ENCODE assay signal across 10 cellular contexts in the genomic region with DNA sequence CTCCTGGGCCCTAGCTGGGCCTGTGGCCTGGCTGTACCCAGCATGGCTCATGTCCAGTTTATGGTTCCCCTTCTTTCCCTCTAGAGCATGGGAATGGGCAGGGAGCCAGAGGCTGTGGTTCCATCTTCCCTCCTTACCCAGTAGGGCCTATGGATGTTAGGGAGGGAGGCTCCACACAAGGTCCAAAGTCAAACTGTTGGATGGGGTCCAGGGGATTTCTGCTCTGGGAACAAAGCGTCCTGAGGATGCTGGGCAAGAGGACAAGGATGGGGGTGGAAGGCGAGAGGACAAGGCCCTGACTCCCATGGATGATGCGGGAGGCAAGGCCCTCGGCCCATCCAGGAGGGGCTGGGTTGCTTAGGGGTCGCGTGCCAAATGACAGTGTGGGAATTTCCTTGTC. TPM values are rescaled to one million over a fixed set of nuclear protein-coding genes. Genes with fewer than 3 reads are reported as not detected.
DNase-seq lines count a peak whose midpoint lies in the region; ATAC-seq, FAIRE-seq and TF ChIP-seq lines count a peak whose summit lies in the region.
"Had no signal": no experiment of that assay in that cellular context is flagged by ENCODE, and none has a peak within 500 bp of the region (broad histone marks: within the 10 kb centered on the region; RNA-seq: fewer than 3 reads in every experiment).

No MANE protein-coding gene starts in this region.

- POLR2A ChIA-PET in A549 (lab: Yijun Ruan, JAX), result interaction anchor here (0.5 kb wide), 1 partner anchor 60 kb away, joined by 3 read pairs; no protein-coding TSS in a partner anchor

- no peaks in the 10 kb centered on the region for H3K27me3 ChIP-seq in trophoblast cell (ENCODE audit: insufficient read depth, low read length)

- H3K36me3 ChIP-seq in trophoblast cell (ENCODE audit: control insufficient read depth in 1 of 2, insufficient read depth in 2 of 2, low read length in 2 of 2), result peaks cover 58 to 60% of the 10 kb centered on the region in 2 experiments

- H3K4me3 ChIP-seq in A549, result no peak overlapping the region
- H3K4me3 ChIP-seq in astrocyte of the spinal cord (ENCODE audit: low read depth, low read length), result no peak overlapping the region
- no peak overlapping the region for H3K4me3 ChIP-seq in trophoblast cell (ENCODE audit: low read depth, low read length)

- H2BK120ac ChIP-seq in trophoblast cell (ENCODE audit: insufficient read depth, low read length, poor library complexity), result no peak overlapping the region

- peak overlapping the region; percentile 25 for H2AK5ac ChIP-seq in trophoblast cell (ENCODE audit: low read length)

- H3K9ac ChIP-seq in trophoblast cell (ENCODE audit: low read length), result no peak overlapping the region

- in situ Hi-C loops in astrocyte of the spinal cord (cut with HindIII; ENCODE audit: low sequenced_read_pairs), result no loop called here

- H3K18ac ChIP-seq in trophoblast cell (ENCODE audit: low read length), result peak overlapping the region; percentile 1

- no peak overlapping the region for H2BK5ac ChIP-seq in trophoblast cell (ENCODE audit: low read depth, low read length, poor library complexity)

- peaks cover 52% of the 10 kb centered on the region for H3K4me1 ChIP-seq in A549
- peaks cover 39 to 50% of the 10 kb centered on the region in 2 experiments for H3K4me1 ChIP-seq in trophoblast cell (ENCODE audit: control insufficient read depth in 1 of 2, insufficient read depth in 2 of 2, low read length in 2 of 2)

- peak overlapping the region; percentile 12 for H4K91ac ChIP-seq in trophoblast cell (ENCODE audit: low read depth, low read length)

- peak in 1 of 2 experiments; percentile 68 for DNase-seq in A549 (ENCODE audit: low read depth in 1 of 2, low spot score in 1 of 2)
- DNase-seq in astrocyte of the spinal cord (ENCODE audit: low read depth, low spot score), result peak; percentile 80
- peak; percentile 85 for DNase-seq in left cardiac atrium
- DNase-seq in trophoblast cell, result peak in 1 of 2 donors; percentile 8
- DNase-seq in NCI-H524 (lab: John Stamatoyannopoulos, UW), result no peak
- DNase-seq in cortex of kidney (lab: John Stamatoyannopoulos, UW), result no peak
- DNase-seq in activated T-cell treated with anti-CD3 and anti-CD28 coated beads for 4 hours, result no peak
- no peak for DNase-seq in NCI-H1092 treated with DMSO at 0.1 percent for 48 hours (lab: John Stamatoyannopoulos, UW)
- DNase-seq: stimulated activated CD4-positive, alpha-beta T cell treated with anti-CD3 and anti-CD28 coated beads, Interleukin-2, amount 100 ng/mL, for 48 hours had no signal

- H3K27ac ChIP-seq in A549 (peak overlapping the region; percentile 79 to 88; a peak in 5 of 6 replicates), trophoblast cell (ENCODE audit: low read depth, low read length) (peak overlapping the region; percentile 30)

- H3K23ac ChIP-seq in trophoblast cell (ENCODE audit: low read length), result no peak overlapping the region

- ATAC-seq in A549, result peak in 1 of 2 experiments; percentile 10; a peak in 3 of 6 replicates
- ATAC-seq in left cardiac atrium, result peak; percentile 53 to 61

- H2BK12ac ChIP-seq in trophoblast cell (ENCODE audit: low read length), result peak overlapping the region; percentile 11

- FAIRE-seq in A549 (lab: Jason Lieb, UNC), result no peak
- FAIRE-seq: H54 had no signal

- H2AFZ ChIP-seq in trophoblast cell (ENCODE audit: insufficient read depth, low read length, poor library complexity), result no peak overlapping the region

- H3K4me2 ChIP-seq in A549 (peak overlapping the region; percentile 43; the same call in 2 of the 3 replicates), trophoblast cell (ENCODE audit: low read length) (no peak overlapping the region)

- peak overlapping the region; percentile 5 for H3K4ac ChIP-seq in trophoblast cell (ENCODE audit: low read depth, low read length)

- no peak for TF ChIP-seq POLR2A in A549 (IDR thresholded peaks at IDR 0.05; ENCODE audit: low read length)

- H3K79me1 ChIP-seq in trophoblast cell (ENCODE audit: low read length), result peaks cover 18% of the 10 kb centered on the region

- H4K12ac ChIP-seq in trophoblast cell (ENCODE audit: low read depth, low read length), result no peak overlapping the region

- no peak for TF ChIP-seq EP300 in A549 (IDR thresholded peaks at IDR 0.05)

- no peak overlapping the region for H4K8ac ChIP-seq in trophoblast cell (ENCODE audit: low read depth, low read length)

- no peak for TF ChIP-seq RAD21 in A549 (conservative IDR thresholded peaks at IDR 0.05 in 1 of 2, IDR thresholded peaks at IDR 0.05 in 1 of 2)

- CTCF ChIA-PET in A549 (lab: Yijun Ruan, JAX), result interaction anchor here (1.0 kb wide), 1 partner anchor 56 kb away, joined by 5 read pairs; a partner anchor contains a TSS

- intact Hi-C loops in left cardiac atrium (cut with DNase I), result loop anchor here in 1 of 2 donors (5.0 kb wide), 1 partner anchor 54 kb away; a partner anchor contains a TSS

- H3K79me2 ChIP-seq in trophoblast cell (ENCODE audit: control insufficient read depth, insufficient read depth, low read length, poor library complexity), result peaks cover 1% of the 10 kb centered on the region

- no peak for TF ChIP-seq CTCF in A549 (IDR thresholded peaks at IDR 0.05)
- no peak for TF ChIP-seq CTCF in astrocyte of the spinal cord (IDR thresholded peaks at IDR 0.05; ENCODE audit: low read depth, low read length)

- 55% methylated on average over 6 of the region's 6 CpGs for WGBS in A549 (ENCODE audit: missing lambda C conversion rate)
- WGBS in trophoblast cell (ENCODE audit: extremely low coverage, insufficient coverage, insufficient read length), result no CpG with 5 or more reads among the region's 6 CpGs

- H3K9me3 ChIP-seq in A549, result no peaks in the 10 kb centered on the region
- no peaks in the 10 kb centered on the region for H3K9me3 ChIP-seq in trophoblast cell (ENCODE audit: insufficient read depth, low read depth, low read length)

- H3K14ac ChIP-seq in trophoblast cell (ENCODE audit: low read length), result peak overlapping the region; percentile 5

TF ChIP-seq in A549, 52 proteins besides CTCF, POLR2A, EP300 and RAD21:
- TF ChIP-seq RCOR1 (IDR thresholded peaks at IDR 0.05; ENCODE audit: low read depth, low read length), result no peak

RNA-seq across cellular contexts. Expression of a gene that starts 17.3 kb away (rescaled TPM):
- polyA plus RNA-seq in A549 (2011; rRNA removed) (36.3 and 45.7 TPM in 2 replicates), A549 (2017; fragmentation: RNase III; extraction: RNeasy Plus Mini Kit Qiagen cat#74134 plus additional on column Dnase treatment) (35.1 to 42.4 TPM (median 37.5 TPM) in 3 replicates)
- 40.0 and 56.5 TPM in 2 replicates for polyA plus RNA-seq in A549 (2012; cell fraction: cytosol; rRNA removed)
- polyA plus RNA-seq in A549 (2012; cell fraction: nucleus; rRNA removed), result 84.0 and 105 TPM in 2 replicates
- 32.5 and 34.0 TPM in 2 replicates for polyA minus RNA-seq in A549 (2011; rRNA and poly(A)+ RNA removed)
- 10 to 100 TPM; 30.8 to 44.1 TPM for total RNA-seq in left cardiac atrium
- polyA plus RNA-seq in trophoblast cell (2013), result 10.4 and 10.7 TPM in 2 replicates

RNA-seq across cellular contexts. Expression of a gene that starts 56.7 kb away (rescaled TPM):
- polyA plus RNA-seq in A549 (2011; rRNA removed), result 147 and 148 TPM in 2 replicates
- polyA plus RNA-seq in A549 (2012; cell fraction: cytosol; rRNA removed), result 66.5 and 81.2 TPM in 2 replicates
- polyA plus RNA-seq in A549 (2012; cell fraction: nucleus; rRNA removed), result 65.5 and 81.1 TPM in 2 replicates
- 124 to 145 TPM (median 133 TPM) in 3 replicates for polyA plus RNA-seq in A549 (2017; fragmentation: RNase III; extraction: RNeasy Plus Mini Kit Qiagen cat#74134 plus additional on column Dnase treatment)
- 94.6 and 102 TPM in 2 replicates for polyA minus RNA-seq in A549 (2011; rRNA and poly(A)+ RNA removed)
- 10 to 100 TPM; 42.9 to 55.7 TPM for total RNA-seq in left cardiac atrium
- 84.4 and 84.7 TPM in 2 replicates for polyA plus RNA-seq in trophoblast cell (2013)

Comparison
In these comparisons a context has a peak if more than half of its experiments do, and no peak if none do; other contexts are left out.
1. DNase-seq: peak in astrocyte of the spinal cord (single experiment) and left cardiac atrium (single experiment); none in NCI-H524 (0 of 2), cortex of kidney (single experiment), activated T-cell treated with anti-CD3 and anti-CD28 coated beads for 4 hours (single experiment) and NCI-H1092 treated with DMSO at 0.1 percent for 48 hours (single experiment).